30 cellular contexts compared by ENCODE assay signal in genomic region chr4:1647432-1647831, GRCh38. TPM values are rescaled to one million over a fixed set of nuclear protein-coding genes. Genes with fewer than 3 reads are reported as not detected.
"Had no signal": no experiment of that assay in that cellular context is flagged by ENCODE, and none has a peak within 500 bp of the region (broad histone marks: within the 10 kb centered on the region; RNA-seq: fewer than 3 reads in every experiment).

No MANE protein-coding gene starts in this region.

- H3K27me3 ChIP-seq: ascending aorta, body of pancreas, SJSA1 had no signal

- H3K36me3 ChIP-seq: ascending aorta, SJSA1 had no signal

- H3K9ac ChIP-seq: KMS-11 had no signal

- H3K9me3 ChIP-seq: ascending aorta, body of pancreas, SJSA1 had no signal

- ATAC-seq: activated naive CD4-positive, alpha-beta T cell treated with anti-CD3 and anti-CD28 coated beads, Interleukin-2, amount 50 U/mL, for 72 hours; activated naive CD8-positive, alpha-beta T cell treated with anti-CD3 and anti-CD28 coated beads, Interleukin-2, amount 50 U/mL, for 24 hours; body of pancreas; Panc1; SK-N-SH treated with all-trans-retinoic acid at 6 μM for 48 hours had no signal

- H3K27ac ChIP-seq: ascending aorta, body of pancreas, KMS-11, SJSA1 had no signal

- H3K4me3 ChIP-seq: ascending aorta, body of pancreas, SJSA1 had no signal

- FAIRE-seq: bronchial epithelial cell had no signal

- H3K4me2 ChIP-seq: KMS-11 had no signal

- DNase-seq: activated B cell treated with CpG ODN at 0.5 μM for 24 hours; activated CD4-positive, alpha-beta memory T cell treated with anti-CD3 and anti-CD28 coated beads for 36 hours; activated CD4-positive, alpha-beta T cell treated with anti-CD3 and anti-CD28 coated beads for 1 hour; activated CD4-positive, alpha-beta T cell treated with anti-CD3 and anti-CD28 coated beads, Interleukin-2, amount 10 ng/mL, durations not matched to agents 24 days and 14 days; activated gamma-delta T cell treated with Interleukin-2 at 50 U/mL for 16 hours; activated naive CD8-positive, alpha-beta T cell treated with anti-CD3 and anti-CD28 coated beads, Interleukin-2, amount 50 U/mL, for 24 hours; activated T-cell treated with anti-CD3 and anti-CD28 coated beads for 4 hours; activated T-cell treated with anti-CD3 and anti-CD28 coated beads, Interleukin-2, amount 50 U/mL, for 48 hours; amniotic stem cell; body of pancreas; NCI-H1092; NCI-H1417; NCI-H1694; NCI-H2029; NCI-H2107; NCI-H345; NCI-H510A treated with DMSO at 0.1 percent for 48 hours; NCI-H69; NK-92 treated with Interleukin-12 subunit alpha and Interleukin-12 subunit beta, amount 100 ng/mL, for 24 hours; OCI-M1; RPMI8226; SHP77; SW 1271 had no signal

- H3K4me1 ChIP-seq: body of pancreas, SJSA1 had no signal

RNA-seq across cellular contexts. Expression of gene FAM53A, which starts 36.7 kb away (rescaled TPM):
- total RNA-seq: ascending aorta had no signal
